Comparison of ENCODE assay signal across 9 cellular contexts in genomic region chr12:57740656-57741412, GRCh38. TPM values are rescaled to one million over a fixed set of nuclear protein-coding genes. Genes with fewer than 3 reads are reported as not detected.
A peak's percentile ranks its signal among the peaks of the same experiment; 100 is the strongest.
DNase-seq lines count a peak whose midpoint lies in the region; ATAC-seq and TF ChIP-seq lines count a peak whose summit lies in the region.
"Had no signal": no experiment of that assay in that cellular context is flagged by ENCODE, and none has a peak within 500 bp of the region (broad histone marks: within the 10 kb centered on the region; RNA-seq: fewer than 3 reads in every experiment).

No MANE protein-coding gene starts in this region.

- DNase-seq in NOMO-1 (lab: John Stamatoyannopoulos, UW; ENCODE audit: unreplicated experiment in 2 of 2), result peak; percentile 28 to 31
- no peak for DNase-seq in NOMO-1 treated with dmso at 0.1 percent for 144 hours (lab: John Stamatoyannopoulos, UW; ENCODE audit: unreplicated experiment)
- DNase-seq in activated CD4-positive, alpha-beta T cell treated with anti-CD3 and anti-CD28 coated beads for 4 hours, result peak; percentile 70 to 72
- peak; percentile 77 for DNase-seq in germinal center (ENCODE audit: low spot score)
- peak; percentile 54 to 84 for DNase-seq in stimulated activated effector memory CD8-positive, alpha-beta T cell treated with anti-CD3 and anti-CD28 coated beads, Interleukin-12 subunit alpha, Interleukin-12 subunit beta, amount 100 ng/mL, for 72 hours (ENCODE audit: low spot score in 2 of 2)
- DNase-seq in testis, result no peak
- DNase-seq in osteocyte (ENCODE audit: extremely low spot score, unreplicated experiment), result no peak

- H3K36me3 ChIP-seq in testis (ENCODE audit: low read depth, missing control alignments), result no peaks in the 10 kb centered on the region
- H3K36me3 ChIP-seq: right lobe of liver had no signal

- WGBS in testis, 2 donors, result 62 to 72% methylated on average over 5 of the region's 5 CpGs

- H3K27ac Mint-ChIP-seq in stimulated activated effector memory CD8-positive, alpha-beta T cell treated with anti-CD3 and anti-CD28 coated beads, Interleukin-12 subunit alpha, Interleukin-12 subunit beta, amount 100 ng/mL, for 72 hours, result peak overlapping the region; percentile 93
- no peak overlapping the region for H3K27ac Mint-ChIP-seq in osteocyte (ENCODE audit: unreplicated experiment)

- H3K27ac ChIP-seq in testis, result no peak overlapping the region

- peaks cover 43% of the 10 kb centered on the region for H3K36me3 Mint-ChIP-seq in stimulated activated effector memory CD8-positive, alpha-beta T cell treated with anti-CD3 and anti-CD28 coated beads, Interleukin-12 subunit alpha, Interleukin-12 subunit beta, amount 100 ng/mL, for 72 hours
- H3K36me3 Mint-ChIP-seq in osteocyte (ENCODE audit: unreplicated experiment), result no peaks in the 10 kb centered on the region

- H3K27me3 ChIP-seq in testis, result no peaks in the 10 kb centered on the region

- H3K4me3 ChIP-seq in testis, result no peak overlapping the region

- no peak for TF ChIP-seq POLR2A in testis (IDR thresholded peaks at IDR 0.05)

- H3K9me3 ChIP-seq in testis, result no peaks in the 10 kb centered on the region
- H3K9me3 ChIP-seq: right lobe of liver had no signal

- ATAC-seq in HG03432 (IDR thresholded peaks at IDR 0.05; ENCODE audit: unreplicated experiment), result peak; percentile 52
- peak; percentile 77 for ATAC-seq in stimulated activated effector memory CD8-positive, alpha-beta T cell treated with anti-CD3 and anti-CD28 coated beads, Interleukin-12 subunit alpha, Interleukin-12 subunit beta, amount 100 ng/mL, for 72 hours
- ATAC-seq: right lobe of liver had no signal

- H3K27me3 Mint-ChIP-seq in osteocyte (ENCODE audit: unreplicated experiment), result peaks cover 46% of the 10 kb centered on the region

- TF ChIP-seq CTCF in testis (IDR thresholded peaks at IDR 0.05) (no peak), osteocyte (IDR thresholded peaks at IDR 0.05) (no peak)

- peaks cover 67% of the 10 kb centered on the region for H3K4me1 Mint-ChIP-seq in stimulated activated effector memory CD8-positive, alpha-beta T cell treated with anti-CD3 and anti-CD28 coated beads, Interleukin-12 subunit alpha, Interleukin-12 subunit beta, amount 100 ng/mL, for 72 hours
- peaks cover 29% of the 10 kb centered on the region for H3K4me1 Mint-ChIP-seq in osteocyte (ENCODE audit: unreplicated experiment)

- no peaks in the 10 kb centered on the region for H3K9me3 Mint-ChIP-seq in stimulated activated effector memory CD8-positive, alpha-beta T cell treated with anti-CD3 and anti-CD28 coated beads, Interleukin-12 subunit alpha, Interleukin-12 subunit beta, amount 100 ng/mL, for 72 hours
- no peaks in the 10 kb centered on the region for H3K9me3 Mint-ChIP-seq in osteocyte (ENCODE audit: unreplicated experiment)

- peak overlapping the region; percentile 81 for H3K4me3 Mint-ChIP-seq in stimulated activated effector memory CD8-positive, alpha-beta T cell treated with anti-CD3 and anti-CD28 coated beads, Interleukin-12 subunit alpha, Interleukin-12 subunit beta, amount 100 ng/mL, for 72 hours
- H3K4me3 Mint-ChIP-seq in osteocyte (ENCODE audit: unreplicated experiment), result no peak overlapping the region

- intact Hi-C loops in testis (cut with DNase I; ENCODE audit: low total_unique reads), result no loop called here

- peaks cover 19% of the 10 kb centered on the region for H3K4me1 ChIP-seq in testis

RNA-seq across cellular contexts. Expression of gene AGAP2, which starts 2.3 kb away (rescaled TPM):
- total RNA-seq in testis (1 to 10 TPM; 2.7 to 3.2 TPM), osteocyte (2.4 and 2.6 TPM in 2 replicates)
- polyA plus RNA-seq in testis (ENCODE audit: insufficient read depth, low read depth, low replicate concordance), result 1.9 TPM

RNA-seq across cellular contexts. Expression of gene TSPAN31, which starts 4.0 kb away (rescaled TPM):
- total RNA-seq in testis (10 to 100 TPM; 25.4 to 33.0 TPM), osteocyte (36.2 and 37.4 TPM in 2 replicates)
- 30.8 TPM for polyA plus RNA-seq in testis (ENCODE audit: insufficient read depth, low read depth, low replicate concordance)

RNA-seq across cellular contexts. Expression of gene CDK4, which starts 11.3 kb away (rescaled TPM):
- total RNA-seq in testis (10 to 100 TPM; 47.0 to 73.5 TPM), osteocyte (137 and 142 TPM in 2 replicates)
- 64.4 TPM for polyA plus RNA-seq in testis (ENCODE audit: insufficient read depth, low read depth, low replicate concordance)

RNA-seq across cellular contexts. Expression of gene MARCHF9, which starts 14.1 kb away (rescaled TPM):
- 10 to 100 TPM in 1 of 2 donors, 1 to 10 TPM in 1; 9.2 to 15.1 TPM for total RNA-seq in testis
- polyA plus RNA-seq in testis (ENCODE audit: insufficient read depth, low read depth, low replicate concordance), result 8.4 TPM
- total RNA-seq in osteocyte, result 19.2 and 21.1 TPM in 2 replicates

RNA-seq across cellular contexts. Expression of gene CYP27B1, which starts 26.0 kb away (rescaled TPM):
- total RNA-seq in testis (10 to 100 TPM in 1 of 2 donors, 1 to 10 TPM in 1; 3.9 to 30.2 TPM), osteocyte (1.7 and 2.3 TPM in 2 replicates)
- 2.2 TPM for polyA plus RNA-seq in testis (ENCODE audit: insufficient read depth, low read depth, low replicate concordance)

Comparison
In these comparisons a context has a peak if more than half of its experiments do, and no peak if none do; other contexts are left out.
1. DNase-seq: peak in NOMO-1 (2 of 2), activated CD4-positive, alpha-beta T cell treated with anti-CD3 and anti-CD28 coated beads for 4 hours (2 of 2), germinal center (single experiment) and stimulated activated effector memory CD8-positive, alpha-beta T cell treated with anti-CD3 and anti-CD28 coated beads, Interleukin-12 subunit alpha, Interleukin-12 subunit beta, amount 100 ng/mL, for 72 hours (2 of 2); none in NOMO-1 treated with dmso at 0.1 percent for 144 hours (single experiment), testis (single experiment) and osteocyte (single experiment).